In genomic region chr20:17875981-17876385, GRCh38 we compare ENCODE assay signal across 1 cellular context.
TF ChIP-seq lines count a peak whose summit lies in the region.

No MANE protein-coding gene starts in this region.

TF ChIP-seq in IMR-90, 13 proteins besides CTCF, POLR2A, EP300 and RAD21:
- no peak for TF ChIP-seq FOS (IDR thresholded peaks at IDR 0.05; ENCODE audit: low read depth, low read length)
